ENCODE assay signal across 8 cellular contexts in genomic region chrX:153469811-153470410, GRCh38. TPM values are rescaled to one million over a fixed set of nuclear protein-coding genes. Genes with fewer than 3 reads are reported as not detected.
DNase-seq lines count a peak whose midpoint lies in the region; ATAC-seq, FAIRE-seq and TF ChIP-seq lines count a peak whose summit lies in the region.

No MANE protein-coding gene starts in this region.

- peaks cover 5% of the 10 kb centered on the region; the same call in 1 of the 2 replicates for H3K23me2 ChIP-seq in H1 (ENCODE audit: low read depth, low read length)

- H4K8ac ChIP-seq in H1 (ENCODE audit: extremely low read depth, insufficient read depth, low read length): peak overlapping the region; percentile 79; the same call in 1 of the 2 replicates

- H4K5ac ChIP-seq in H1 (ENCODE audit: insufficient read length, low read depth, low read length): no peak overlapping the region

- H3K27me3 ChIP-seq in H1 (replicated peaks in 1 of 4; ENCODE audit: control insufficient read depth in 3 of 4, extremely low read depth in 1 of 4, insufficient read depth in 3 of 4, low read length in 3 of 4) (peaks cover 0 to 8% (median 5%) of the 10 kb centered on the region in 4 experiments; a peak in 5 of 7 replicates), muscle layer of colon (ENCODE audit: control insufficient read depth in 1 of 2, insufficient read depth in 2 of 2, low read length in 2 of 2) (peaks cover 0 to 8% of the 10 kb centered on the region in 2 donors), upper lobe of left lung (peaks cover 0 to 4% (median 0%) of the 10 kb centered on the region in 4 donors)

- no peak overlapping the region for H2BK15ac ChIP-seq in H1 (ENCODE audit: low read length)

- no peaks in the 10 kb centered on the region for H3K9me3 ChIP-seq in H1 (ENCODE audit: insufficient read depth in 2 of 2, low read depth in 1 of 2, low read length in 1 of 2)
- no peaks in the 10 kb centered on the region for H3K9me3 ChIP-seq in muscle layer of colon (ENCODE audit: low read length)
- no peaks in the 10 kb centered on the region for H3K9me3 ChIP-seq in upper lobe of left lung

- no peak overlapping the region for H3K56ac ChIP-seq in H1 (replicated peaks; ENCODE audit: insufficient read length, low read depth, low read length)

- no peak overlapping the region for H2BK5ac ChIP-seq in H1 (ENCODE audit: low read depth, low read length)

- H2BK12ac ChIP-seq in H1 (ENCODE audit: low read depth, low read length): no peak overlapping the region

- 2% methylated on average over 8 of the region's 32 CpGs; no CpG with 5 or more reads in 1 of the 2 experiments for whole genome bisulfite sequencing in H1 (ENCODE audit: extremely low coverage in 1 of 2, insufficient coverage in 1 of 2, insufficient read length in 1 of 2, insufficient replicate concordance in 2 of 2, low coverage in 1 of 2, low lambda C conversion rate in 2 of 2, missing lambda C conversion rate in 1 of 2), 2 experiments
- WGBS in upper lobe of left lung, 2 donors: 44% methylated on average over 31 of the region's 32 CpGs; no CpG with 5 or more reads in 1 of the 2 donors

- TF ChIP-seq CTCF in H1 (IDR thresholded peaks at IDR 0.05; ENCODE audit: control extremely low read depth in 1 of 3, insufficient read depth in 1 of 3, low read depth in 1 of 3, low read length in 3 of 3) (no peak), upper lobe of left lung (IDR thresholded peaks at IDR 0.05) (peak in 4 of 6 experiments; percentile 17 to 59 (median 39))

- H3K27ac ChIP-seq in H1 (ENCODE audit: low read depth, low read length) (no peak overlapping the region), muscle layer of colon (ENCODE audit: low read depth, low read length) (peak overlapping the region; percentile 53), upper lobe of left lung (peak overlapping the region; percentile 69 to 79 (median 74))

- peak overlapping the region; percentile 83 to 88 for H3K4me2 ChIP-seq in H1 (ENCODE audit: insufficient read depth in 1 of 2, low read depth in 2 of 2, low read length in 2 of 2)

- peak; percentile 42 for ATAC-seq in GM19324 (IDR thresholded peaks at IDR 0.05; ENCODE audit: low FRiP score, unreplicated experiment)
- ATAC-seq in HG03175 (IDR thresholded peaks at IDR 0.05; ENCODE audit: unreplicated experiment): peak; percentile 36
- peak; percentile 57 for ATAC-seq in SK-N-SH treated with all-trans-retinoic acid at 6 μM for 48 hours
- ATAC-seq in upper lobe of left lung (ENCODE audit: low FRiP score in 2 of 2): peak; percentile 0 to 51

- no peak overlapping the region for H2AK5ac ChIP-seq in H1 (ENCODE audit: low read depth, low read length)

- H3K36me3 ChIP-seq in H1 (ENCODE audit: control insufficient read depth in 2 of 4, insufficient read depth in 4 of 4, low read length in 3 of 4): peaks cover 0 to 2% (median under 1%) of the 10 kb centered on the region in 4 experiments; a peak in 3 of 8 replicates
- no peaks in the 10 kb centered on the region for H3K36me3 ChIP-seq in muscle layer of colon (ENCODE audit: insufficient read depth, low read length)
- peaks cover 0 to 15% (median 0%) of the 10 kb centered on the region in 4 donors for H3K36me3 ChIP-seq in upper lobe of left lung

- TF ChIP-seq EP300 in H1 (IDR thresholded peaks at IDR 0.05; ENCODE audit: borderline replicate concordance in 1 of 2, low read depth in 2 of 2, low read length in 2 of 2): no peak
- no peak for TF ChIP-seq EP300 in upper lobe of left lung (IDR thresholded peaks at IDR 0.05)

- peaks cover 0 to 4% of the 10 kb centered on the region in 2 experiments for H4K20me1 ChIP-seq in H1 (replicated peaks in 1 of 2; ENCODE audit: control insufficient read depth in 1 of 2, insufficient read depth in 2 of 2, low read length in 2 of 2)

- H3K9ac ChIP-seq in H1 (replicated peaks in 1 of 4; ENCODE audit: extremely low read depth in 1 of 4, low read depth in 3 of 4, low read length in 3 of 4): peak overlapping the region; percentile 51 to 79 (median 70); a peak in 6 of 7 replicates
- H3K9ac ChIP-seq in muscle layer of colon (ENCODE audit: low read length): no peak overlapping the region

- peak overlapping the region; percentile 53 to 82 (median 76) for H3K4me3 ChIP-seq in H1 (ENCODE audit: extremely low read depth in 1 of 4, insufficient read depth in 2 of 4, low read depth in 3 of 4, low read length in 4 of 4)
- peak overlapping the region; percentile 25 to 67 for H3K4me3 ChIP-seq in muscle layer of colon (ENCODE audit: low read depth in 1 of 2, low read length in 2 of 2)
- H3K4me3 ChIP-seq in upper lobe of left lung: peak overlapping the region; percentile 30 to 84 (median 62)

- H2BK120ac ChIP-seq in H1 (replicated peaks; ENCODE audit: low read depth, low read length): no peak overlapping the region

- no peak for FAIRE-seq in H1 (lab: Jason Lieb, UNC)

- no peak overlapping the region for H3K14ac ChIP-seq in H1 (ENCODE audit: insufficient read length)

- CTCF ChIA-PET in H1 (lab: Charles Lee; ENCODE audit: partially characterized antibody): interaction anchor here (0.7 to 7.6 kb wide), 8 partner anchors 9 to 133 kb away, joined by 3 to 84 read pairs (median 16); no protein-coding TSS in a partner anchor

- POLR2A ChIA-PET in H1 (lab: Charles Lee; ENCODE audit: partially characterized antibody): interaction anchor here (0.7 to 1.2 kb wide), 2 partner anchors 26 to 37 kb away, joined by 3 read pairs; no protein-coding TSS in a partner anchor

- H2BK20ac ChIP-seq in H1 (ENCODE audit: low read length): no peak overlapping the region

- no peak overlapping the region for H4K91ac ChIP-seq in H1 (replicated peaks; ENCODE audit: insufficient read length, low read length)

- H3K79me2 ChIP-seq in H1 (ENCODE audit: control insufficient read depth in 1 of 2, insufficient read depth in 2 of 2, low read length in 2 of 2): peaks cover 0 to 4% of the 10 kb centered on the region in 2 experiments; a peak in 1 of 4 replicates

- no peak; a peak in 1 of 3 replicates for TF ChIP-seq POLR2A in H1 (IDR thresholded peaks at IDR 0.05; ENCODE audit: control extremely low read depth in 1 of 2, low read depth in 2 of 2, low read length in 2 of 2)
- no peak for TF ChIP-seq POLR2A in upper lobe of left lung (IDR thresholded peaks at IDR 0.05)

- H2AFZ ChIP-seq in H1 (ENCODE audit: low read length): no peak overlapping the region

- H3K79me1 ChIP-seq in H1 (ENCODE audit: low read depth, low read length): peaks cover 3% of the 10 kb centered on the region; the same call in 1 of the 2 replicates

- TF ChIP-seq RAD21 in H1 (IDR thresholded peaks at IDR 0.05 in 1 of 2, conservative IDR thresholded peaks at IDR 0.05 in 1 of 2; ENCODE audit: low read depth in 2 of 2, low read length in 2 of 2): no peak

- peak; percentile 73 for DNase-seq in COLO668 (lab: John Stamatoyannopoulos, UW; ENCODE audit: unreplicated experiment)
- no peak for DNase-seq in H1 (ENCODE audit: low read depth in 1 of 2, low spot score in 2 of 2)
- peak in 1 of 2 donors; percentile 41 for DNase-seq in upper lobe of left lung
- DNase-seq in NK-92 treated with Interleukin-12 subunit alpha and Interleukin-12 subunit beta, amount 100 ng/mL, for 24 hours (lab: John Stamatoyannopoulos, UW): no peak

- H3K18ac ChIP-seq in H1 (ENCODE audit: extremely low read depth, low read length): no peak overlapping the region

- H3K4me1 ChIP-seq in H1 (replicated peaks in 1 of 4; ENCODE audit: control insufficient read depth in 3 of 4, insufficient read depth in 4 of 4, low read length in 3 of 4) (peaks cover 0 to 6% (median 0%) of the 10 kb centered on the region in 4 experiments; a peak in 1 of 7 replicates), muscle layer of colon (ENCODE audit: insufficient read depth, low read length) (no peaks in the 10 kb centered on the region), upper lobe of left lung (peaks cover 5 to 23% (median 8%) of the 10 kb centered on the region in 4 donors)

- H3K23ac ChIP-seq in H1 (ENCODE audit: insufficient read length): no peak overlapping the region

- no peak overlapping the region for H3K4ac ChIP-seq in H1 (replicated peaks; ENCODE audit: insufficient read length, low read depth, low read length)

RNA-seq across cellular contexts. Expression of gene HAUS7, which starts 0.5 kb away (rescaled TPM):
- 53.4 and 54.0 TPM in 2 replicates for total RNA-seq in H1 (2021; fragmentation: NEBNext Ultra II Directional; extraction: Animal tissue kit (Norgen Biotek cat#: 25700))
- 45.4 and 56.9 TPM in 2 replicates for polyA plus RNA-seq in H1 (2011; rRNA removed)
- 55.1 TPM for polyA plus RNA-seq in H1 (2011; cell fraction: cytosol; rRNA removed)
- polyA plus RNA-seq in H1 (2011; cell fraction: nucleus; rRNA removed): 89.9 TPM
- 22.9 to 64.8 TPM (median 56.1 TPM) in 4 replicates for polyA plus RNA-seq in H1 (2012, experiment 1 of 2)
- 50.9 TPM for polyA plus RNA-seq in H1 (2012, experiment 2 of 2)
- 30.3 TPM for polyA plus RNA-seq in H1 (2013, experiment 1 of 2)
- polyA plus RNA-seq in H1 (2013, experiment 2 of 2): 32.6 TPM
- polyA minus RNA-seq in H1 (2011; rRNA and poly(A)+ RNA removed): 30.5 and 30.6 TPM in 2 replicates
- 20.8 TPM for polyA minus RNA-seq in H1 (2011; cell fraction: cytosol; rRNA and poly(A)+ RNA removed)
- 17.5 TPM for polyA minus RNA-seq in H1 (2011; cell fraction: nucleus; rRNA and poly(A)+ RNA removed)
- 10 to 100 TPM in 5 of 6 donors, 1 to 10 TPM in 1; 3.7 to 61.8 (median 23.0) TPM for total RNA-seq in upper lobe of left lung

RNA-seq across cellular contexts. Expression of gene TREX2, which starts 24.1 kb away (rescaled TPM):
- total RNA-seq in H1 (2021; fragmentation: NEBNext Ultra II Directional; extraction: Animal tissue kit (Norgen Biotek cat#: 25700)): 0.69 and 0.71 TPM in 2 replicates
- polyA plus RNA-seq in H1 (2011; rRNA removed): 0.80 and 1.5 TPM in 2 replicates
- polyA plus RNA-seq in H1 (2011; cell fraction: cytosol; rRNA removed): 0.79 TPM
- 4.4 TPM for polyA plus RNA-seq in H1 (2011; cell fraction: nucleus; rRNA removed)
- polyA plus RNA-seq in H1 (2012, experiment 1 of 2): 0.30 to 0.61 TPM (median 0.49 TPM) in 4 replicates
- polyA plus RNA-seq in H1 (2012, experiment 2 of 2): 0.68 TPM
- polyA plus RNA-seq in H1 (2013, experiment 1 of 2): 0.39 TPM
- polyA plus RNA-seq in H1 (2013, experiment 2 of 2): 0.31 TPM
- polyA minus RNA-seq in H1 (2011; rRNA and poly(A)+ RNA removed): 0.22 and 0.38 TPM in 2 replicates
- 2.0 TPM for polyA minus RNA-seq in H1 (2011; cell fraction: cytosol; rRNA and poly(A)+ RNA removed)
- polyA minus RNA-seq in H1 (2011; cell fraction: nucleus; rRNA and poly(A)+ RNA removed): 5.1 TPM
- 1 to 10 TPM in 5 of 6 donors, under 1 TPM in 1; 0.97 to 7.3 (median 2.8) TPM for total RNA-seq in upper lobe of left lung

RNA-seq across cellular contexts. Expression of gene BGN, which starts 24.9 kb away (rescaled TPM):
- 2.1 and 2.4 TPM in 2 replicates for total RNA-seq in H1 (2021; fragmentation: NEBNext Ultra II Directional; extraction: Animal tissue kit (Norgen Biotek cat#: 25700))
- 1.8 and 2.7 TPM in 2 replicates for polyA plus RNA-seq in H1 (2011; rRNA removed)
- polyA plus RNA-seq in H1 (2011; cell fraction: cytosol; rRNA removed): 0.84 TPM
- polyA plus RNA-seq in H1 (2011; cell fraction: nucleus; rRNA removed): 1.7 TPM
- 2.0 to 4.0 TPM (median 2.9 TPM) in 4 replicates for polyA plus RNA-seq in H1 (2012, experiment 1 of 2)
- polyA plus RNA-seq in H1 (2012, experiment 2 of 2): 3.3 TPM
- polyA plus RNA-seq in H1 (2013, experiment 1 of 2): 9.6 TPM
- 9.3 TPM for polyA plus RNA-seq in H1 (2013, experiment 2 of 2)
- polyA minus RNA-seq in H1 (2011; rRNA and poly(A)+ RNA removed): 0.95 and 1.4 TPM in 2 replicates
- polyA minus RNA-seq in H1 (2011; cell fraction: cytosol; rRNA and poly(A)+ RNA removed): 2.4 TPM
- 1.6 TPM for polyA minus RNA-seq in H1 (2011; cell fraction: nucleus; rRNA and poly(A)+ RNA removed)
- total RNA-seq in upper lobe of left lung: 100 to 1,000 TPM in 3 of 6 donors, 10 to 100 TPM in 3; 13.0 to 251 (median 86.3) TPM

RNA-seq across cellular contexts. Expression of gene ATP2B3, which starts 47.5 kb away (rescaled TPM):
- 0.15 and 0.19 TPM in 2 replicates for total RNA-seq in H1 (2021; fragmentation: NEBNext Ultra II Directional; extraction: Animal tissue kit (Norgen Biotek cat#: 25700))
- polyA plus RNA-seq in H1 (2011; rRNA removed): 0.14 and 0.24 TPM in 2 replicates
- polyA plus RNA-seq in H1 (2011; cell fraction: cytosol; rRNA removed): 0.12 TPM
- polyA plus RNA-seq in H1 (2011; cell fraction: nucleus; rRNA removed): 0.83 TPM
- 0.28 to 0.56 TPM (median 0.32 TPM) in 4 replicates for polyA plus RNA-seq in H1 (2012, experiment 1 of 2)
- polyA plus RNA-seq in H1 (2012, experiment 2 of 2): 0.14 TPM
- polyA plus RNA-seq in H1 (2013, experiment 1 of 2): 0.26 TPM
- polyA plus RNA-seq in H1 (2013, experiment 2 of 2): 0.26 TPM
- polyA minus RNA-seq in H1 (2011; rRNA and poly(A)+ RNA removed): 0.24 and 0.25 TPM in 2 replicates
- not detected for polyA minus RNA-seq in H1 (2011; cell fraction: cytosol; rRNA and poly(A)+ RNA removed)
- polyA minus RNA-seq in H1 (2011; cell fraction: nucleus; rRNA and poly(A)+ RNA removed): 0.10 TPM
- under 1 TPM in 4 of 6 donors, not detected in 2; 0.10 to 0.55 (median 0.33) TPM for total RNA-seq in upper lobe of left lung

RNA-seq across cellular contexts. Expression of gene ZFP92, which starts 58.6 kb away (rescaled TPM):
- 0.41 and 0.46 TPM in 2 replicates for total RNA-seq in H1 (2021; fragmentation: NEBNext Ultra II Directional; extraction: Animal tissue kit (Norgen Biotek cat#: 25700))
- polyA plus RNA-seq in H1 (2011; rRNA removed): 0.14 and 0.17 TPM in 2 replicates
- polyA plus RNA-seq in H1 (2011; cell fraction: cytosol; rRNA removed): 0.10 TPM
- polyA plus RNA-seq in H1 (2011; cell fraction: nucleus; rRNA removed): 0.23 TPM
- 0.23 to 0.28 TPM (median 0.26 TPM) in 4 replicates for polyA plus RNA-seq in H1 (2012, experiment 1 of 2)
- polyA plus RNA-seq in H1 (2012, experiment 2 of 2): 0.12 TPM
- 0.16 TPM for polyA plus RNA-seq in H1 (2013, experiment 1 of 2)
- 0.18 TPM for polyA plus RNA-seq in H1 (2013, experiment 2 of 2)
- polyA minus RNA-seq in H1 (2011; rRNA and poly(A)+ RNA removed): 0.25 and 0.27 TPM in 2 replicates
- polyA minus RNA-seq in H1 (2011; cell fraction: cytosol; rRNA and poly(A)+ RNA removed): 0.37 TPM
- polyA minus RNA-seq in H1 (2011; cell fraction: nucleus; rRNA and poly(A)+ RNA removed): 0.40 TPM
- 1 to 10 TPM; 2.7 to 5.1 (median 3.7) TPM for total RNA-seq in upper lobe of left lung

Comparison
In these comparisons a context has a peak if more than half of its experiments do, and no peak if none do; other contexts are left out.
1. CTCF ChIP-seq: peak in upper lobe of left lung (4 of 6); none in H1 (0 of 3).
2. Peak in every context shown above with its lines, with median percentiles within 50 percentile points of each other: ATAC-seq and H3K4me3 ChIP-seq.